In genomic region chr11:92477686-92478085, GRCh38 we compare ENCODE assay signal across 25 cellular contexts.
"Had no signal": no experiment of that assay in that cellular context is flagged by ENCODE, and none has a peak within 500 bp of the region (broad histone marks: within the 10 kb centered on the region; RNA-seq: fewer than 3 reads in every experiment).

No MANE protein-coding gene starts in this region.

- H3K27me3 ChIP-seq: cardiac muscle cell, heart left ventricle, transverse colon, vagina had no signal

- H3K4me3 Mint-ChIP-seq: activated CD4-positive, alpha-beta memory T cell treated with anti-CD3 and anti-CD28 coated beads, Interleukin-2, amount 10 ng/mL, durations not matched to agents 7 days and 5 days; activated CD4-positive, alpha-beta T cell treated with anti-CD3 and anti-CD28 coated beads, Interleukin-2, amount 10 ng/mL, durations not matched to agents 24 days and 14 days; activated naive CD4-positive, alpha-beta T cell treated with anti-CD3 and anti-CD28 coated beads, Interleukin-2, amount 10 ng/mL, durations not matched to agents 7 days and 5 days; endodermal cell; naive B cell; stimulated activated effector memory CD8-positive, alpha-beta T cell treated with anti-CD3 and anti-CD28 coated beads, Interleukin-12 subunit alpha, Interleukin-12 subunit beta, amount 100 ng/mL, for 72 hours had no signal

- DNase-seq: activated CD4-positive, alpha-beta memory T cell treated with anti-CD3 and anti-CD28 coated beads, Interleukin-2, amount 10 ng/mL, durations not matched to agents 7 days and 5 days; activated CD4-positive, alpha-beta T cell treated with anti-CD3 and anti-CD28 coated beads, Interleukin-2, amount 10 ng/mL, durations not matched to agents 24 days and 14 days; activated effector memory CD4-positive, alpha-beta T cell treated with anti-CD3 and anti-CD28 coated beads, Interleukin-2, amount 50 U/mL, for 16 hours; activated naive CD4-positive, alpha-beta T cell treated with anti-CD3 and anti-CD28 coated beads, Interleukin-2, amount 10 ng/mL, durations not matched to agents 7 days and 5 days; activated T-cell treated with anti-CD3 and anti-CD28 coated beads for 4 hours; amygdala; cortex of kidney; endodermal cell; heart left ventricle; kidney; lower lobe of right lung; mesendoderm; naive B cell; occipital lobe; posterior cingulate gyrus; small intestine; stimulated activated CD4-positive, alpha-beta T cell treated with anti-CD3 and anti-CD28 coated beads, Interleukin-2, amount 100 ng/mL, for 24 hours; transverse colon had no signal

- H3K9me3 ChIP-seq: lower lobe of right lung, transverse colon, vagina had no signal

- H3K36me3 Mint-ChIP-seq: activated naive CD4-positive, alpha-beta T cell treated with anti-CD3 and anti-CD28 coated beads, Interleukin-2, amount 10 ng/mL, durations not matched to agents 7 days and 5 days; naive B cell; stimulated activated effector memory CD8-positive, alpha-beta T cell treated with anti-CD3 and anti-CD28 coated beads, Interleukin-12 subunit alpha, Interleukin-12 subunit beta, amount 100 ng/mL, for 72 hours had no signal

- H3K27ac ChIP-seq: cardiac muscle cell, heart left ventricle, lower lobe of right lung, transverse colon, vagina, VCaP had no signal

- H3K4me3 ChIP-seq: cardiac muscle cell, heart left ventricle, lower lobe of right lung, transverse colon, vagina had no signal

- H3K4me1 ChIP-seq: heart left ventricle, lower lobe of right lung, transverse colon, vagina had no signal

- H3K27ac Mint-ChIP-seq: activated CD4-positive, alpha-beta memory T cell treated with anti-CD3 and anti-CD28 coated beads, Interleukin-2, amount 10 ng/mL, durations not matched to agents 7 days and 5 days; activated CD4-positive, alpha-beta T cell treated with anti-CD3 and anti-CD28 coated beads, Interleukin-2, amount 10 ng/mL, durations not matched to agents 24 days and 14 days; activated naive CD4-positive, alpha-beta T cell treated with anti-CD3 and anti-CD28 coated beads, Interleukin-2, amount 10 ng/mL, durations not matched to agents 7 days and 5 days; endodermal cell; stimulated activated effector memory CD8-positive, alpha-beta T cell treated with anti-CD3 and anti-CD28 coated beads, Interleukin-12 subunit alpha, Interleukin-12 subunit beta, amount 100 ng/mL, for 72 hours had no signal

- ATAC-seq: activated CD4-positive, CD25-positive, alpha-beta regulatory T cell treated with anti-CD3 and anti-CD28 coated beads, Interleukin-2, amount 50 U/mL, for 24 hours; heart left ventricle; left lobe of liver; lower lobe of right lung; sciatic nerve; stimulated activated effector memory CD8-positive, alpha-beta T cell treated with anti-CD3 and anti-CD28 coated beads, Interleukin-12 subunit alpha, Interleukin-12 subunit beta, amount 100 ng/mL, for 72 hours had no signal

- H3K4me1 Mint-ChIP-seq: activated CD4-positive, alpha-beta memory T cell treated with anti-CD3 and anti-CD28 coated beads, Interleukin-2, amount 10 ng/mL, durations not matched to agents 7 days and 5 days; activated CD4-positive, alpha-beta T cell treated with anti-CD3 and anti-CD28 coated beads, Interleukin-2, amount 10 ng/mL, durations not matched to agents 24 days and 14 days; activated naive CD4-positive, alpha-beta T cell treated with anti-CD3 and anti-CD28 coated beads, Interleukin-2, amount 10 ng/mL, durations not matched to agents 7 days and 5 days; naive B cell; stimulated activated effector memory CD8-positive, alpha-beta T cell treated with anti-CD3 and anti-CD28 coated beads, Interleukin-12 subunit alpha, Interleukin-12 subunit beta, amount 100 ng/mL, for 72 hours had no signal

- H3K9me3 Mint-ChIP-seq: activated CD4-positive, alpha-beta T cell treated with anti-CD3 and anti-CD28 coated beads, Interleukin-2, amount 10 ng/mL, durations not matched to agents 24 days and 14 days; endodermal cell had no signal

- H3K36me3 ChIP-seq: cardiac muscle cell, heart left ventricle, lower lobe of right lung, transverse colon, vagina had no signal

- H3K27me3 Mint-ChIP-seq: activated CD4-positive, alpha-beta memory T cell treated with anti-CD3 and anti-CD28 coated beads, Interleukin-2, amount 10 ng/mL, durations not matched to agents 7 days and 5 days; activated CD4-positive, alpha-beta T cell treated with anti-CD3 and anti-CD28 coated beads, Interleukin-2, amount 10 ng/mL, durations not matched to agents 24 days and 14 days; activated naive CD4-positive, alpha-beta T cell treated with anti-CD3 and anti-CD28 coated beads, Interleukin-2, amount 10 ng/mL, durations not matched to agents 7 days and 5 days had no signal
